ENCODE assay signal across 9 cellular contexts in the genomic region with DNA sequence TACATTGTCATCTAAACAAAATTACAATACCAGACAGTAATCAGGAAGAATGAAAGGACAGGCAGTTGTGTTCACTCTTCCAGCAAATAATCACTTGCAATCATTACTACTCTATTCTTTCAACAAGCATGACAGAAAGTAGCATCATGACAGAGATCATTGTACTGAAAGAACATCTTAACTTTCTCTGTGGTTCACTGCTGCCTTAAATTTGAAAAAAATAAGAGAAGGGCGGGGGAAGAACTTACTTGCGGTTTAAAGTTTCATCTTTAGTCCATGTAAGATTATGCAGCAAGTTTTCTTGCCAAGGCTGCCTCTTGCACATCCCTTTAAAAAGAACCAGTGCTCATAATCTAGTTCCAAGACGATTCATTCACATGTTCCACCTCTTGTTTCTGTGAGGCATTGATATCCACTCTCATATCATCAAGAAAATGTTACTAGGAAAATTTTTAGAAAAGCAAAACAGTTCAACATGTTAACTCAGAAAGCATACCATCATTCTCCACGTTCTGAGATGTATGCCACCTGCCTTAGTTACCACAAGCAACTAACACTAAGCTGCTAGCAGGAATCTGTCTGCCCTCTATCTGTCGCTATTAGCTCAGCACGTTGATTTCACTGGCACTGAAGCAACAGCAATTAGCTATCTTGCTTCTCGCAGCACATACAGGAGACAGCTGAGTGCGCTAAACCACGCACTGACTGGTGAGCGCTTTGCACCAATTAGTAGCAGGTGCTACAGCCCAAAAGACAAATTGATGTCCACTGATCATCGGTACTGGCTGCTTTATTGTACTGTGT. TPM values are rescaled to one million over a fixed set of nuclear protein-coding genes. Genes with fewer than 3 reads are reported as not detected.
DNase-seq lines count a peak whose midpoint lies in the region; ATAC-seq and TF ChIP-seq lines count a peak whose summit lies in the region.
"Had no signal": no experiment of that assay in that cellular context is flagged by ENCODE, and none has a peak within 500 bp of the region (broad histone marks: within the 10 kb centered on the region; RNA-seq: fewer than 3 reads in every experiment).

A gene (minus strand): TSS at position 555 of the 804 bp plus-strand sequence. CDS start 136,969 bp downstream, outside the sequence.

- H3K27me3 Mint-ChIP-seq in neural crest cell (ENCODE audit: low read depth) = no peaks in the 10 kb centered on the region
- H3K27me3 Mint-ChIP-seq: naive B cell had no signal

- TF ChIP-seq CTCF in GM13977 (IDR thresholded peaks at IDR 0.05; ENCODE audit: extremely low read depth, insufficient read depth, missing control alignments) (peak; percentile 31), neural crest cell (conservative IDR thresholded peaks at IDR 0.05) (peak; percentile 56)

- no peak for ATAC-seq in GM19397 (IDR thresholded peaks at IDR 0.05; ENCODE audit: unreplicated experiment)
- no peak for ATAC-seq in HG03469 (IDR thresholded peaks at IDR 0.05; ENCODE audit: unreplicated experiment)
- ATAC-seq in HG03354 (IDR thresholded peaks at IDR 0.05; ENCODE audit: poor library complexity, severe bottlenecking, unreplicated experiment) = no peak

- peak within 1 kb of the TSS; percentile 58 for H3K27ac Mint-ChIP-seq in neural crest cell (ENCODE audit: unreplicated experiment)

- in situ Hi-C loops in GM13977 (cut with MboI; ENCODE audit: low pct_unique_long_range_greater_than_20kb, low sequenced_read_pairs, unreplicated experiment) = no loop called here

- H3K4me3 Mint-ChIP-seq in neural crest cell = peak within 1 kb of the TSS; percentile 88
- H3K4me3 Mint-ChIP-seq: naive B cell had no signal

- H3K9me3 Mint-ChIP-seq in neural crest cell = no peaks in the 10 kb centered on the region

- DNase-seq in GM13977 (ENCODE audit: low spot score) = peak; percentile 4
- peak; percentile 54 for DNase-seq in NCI-H460 (ENCODE audit: extremely low read depth, low read depth)
- DNase-seq in ecto neural progenitor cell (ENCODE audit: low spot score) = peak; percentile 61
- DNase-seq in neural crest cell (ENCODE audit: low read depth, low spot score) = peak; percentile 21
- DNase-seq in activated CD4-positive, alpha-beta T cell treated with anti-CD3 and anti-CD28 coated beads for 4 hours = no peak
- DNase-seq: naive B cell had no signal

- H3K36me3 Mint-ChIP-seq in neural crest cell (ENCODE audit: low read depth) = no peaks in the 10 kb centered on the region
- H3K36me3 Mint-ChIP-seq: naive B cell had no signal

- H3K4me1 Mint-ChIP-seq in neural crest cell = peaks cover 49% of the 10 kb centered on the region
- H3K4me1 Mint-ChIP-seq: naive B cell had no signal

RNA-seq across cellular contexts. Expression of the gene that starts here (rescaled TPM):
- 0.32 and 0.57 TPM in 2 replicates for total RNA-seq in NCI-H460 (2014; rRNA removed; shearing (Covaris generic))
- 0.12 and 0.13 TPM in 2 replicates for polyA plus RNA-seq in NCI-H460 (2014; cell fraction: nucleus; rRNA removed)
- total RNA-seq in neural crest cell = 17.4 and 21.7 TPM in 2 replicates

Comparison
In these comparisons a context has a peak if more than half of its experiments do, and no peak if none do; other contexts are left out.
1. RNA of the gene that starts here (total RNA-seq): 17.4 to 21.7 TPM in neural crest cell; 0.32 to 0.57 TPM in NCI-H460; every median in the first group is over 10 times any median in the second.
2. Peak in DNase-seq in NCI-H460; RNA of the gene not detected or under 1 TPM.
3. DNase-seq: peak in GM13977 (single experiment), ecto neural progenitor cell (single experiment) and neural crest cell (single experiment); none in activated CD4-positive, alpha-beta T cell treated with anti-CD3 and anti-CD28 coated beads for 4 hours (0 of 2).